ENCODE assay signal across 8 cellular contexts in the genomic region with DNA sequence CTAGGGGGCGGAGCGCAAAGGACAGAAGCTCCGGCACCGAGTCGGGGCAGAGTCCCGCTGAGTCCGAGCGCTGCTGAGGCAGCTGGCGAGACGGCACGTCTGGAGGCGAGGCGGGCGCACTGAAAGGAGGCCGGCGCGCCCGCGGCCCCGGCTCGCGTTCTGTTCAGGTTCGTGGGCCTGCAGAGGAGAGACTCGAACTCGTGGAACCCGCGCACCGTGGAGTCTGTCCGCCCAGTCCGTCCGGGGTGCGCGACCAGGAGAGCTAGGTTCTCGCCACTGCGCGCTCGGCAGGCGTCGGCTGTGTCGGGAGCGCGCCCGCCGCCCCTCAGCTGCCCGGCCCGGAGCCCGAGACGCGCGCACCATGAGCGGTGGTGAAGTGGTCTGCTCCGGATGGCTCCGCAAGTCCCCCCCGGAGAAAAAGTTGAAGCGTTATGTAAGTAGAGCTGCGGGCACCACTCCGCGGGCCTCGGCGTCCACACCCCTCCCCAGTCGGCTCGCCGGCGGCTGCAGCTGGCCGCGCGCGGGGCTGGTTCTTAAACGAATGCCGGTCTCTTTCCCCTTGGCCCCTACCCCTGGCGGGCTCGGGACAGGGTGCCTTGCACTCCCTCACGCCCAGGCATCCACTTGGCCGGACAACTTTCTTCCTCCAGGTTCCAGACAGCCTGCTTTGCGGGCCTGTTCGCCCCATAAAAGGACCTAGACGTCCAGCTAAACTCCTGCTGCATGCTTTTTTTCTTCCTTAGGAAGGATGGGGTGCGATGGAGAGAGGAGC. TPM values are rescaled to one million over a fixed set of nuclear protein-coding genes. Genes with fewer than 3 reads are reported as not detected.
A peak's percentile ranks its signal among the peaks of the same experiment; 100 is the strongest.
DNase-seq lines count a peak whose midpoint lies in the region; ATAC-seq and TF ChIP-seq lines count a peak whose summit lies in the region.

A gene (plus strand): TSS at position 49 of the 772 bp plus-strand sequence. CDS start 313 bp downstream, at position 362.

- peak; percentile 75 for ATAC-seq in activated CD4-positive, alpha-beta T cell treated with anti-CD3 and anti-CD28 coated beads for 36 hours
- peak; percentile 70 for ATAC-seq in GM21576 (IDR thresholded peaks at IDR 0.05; ENCODE audit: unreplicated experiment)
- ATAC-seq in right lobe of liver: peak; percentile 76 to 86 (median 80)

- CTCF ChIA-PET in activated CD4-positive, alpha-beta T cell treated with anti-CD3 and anti-CD28 coated beads for 36 hours (lab: Charles Lee): interaction anchor here (0.6 to 0.8 kb wide), 3 partner anchors 38 to 77 kb away, joined by 3 to 5 read pairs (median 3); no protein-coding TSS in a partner anchor

- WGBS in right lobe of liver (ENCODE audit: insufficient coverage, low coverage, low lambda C conversion rate, missing lambda C conversion rate): 0% methylated on average over 15 of the region's 78 CpGs

- peaks cover 36% of the 10 kb centered on the region for H3K27me3 Mint-ChIP-seq in activated CD4-positive, alpha-beta T cell treated with anti-CD3 and anti-CD28 coated beads for 36 hours
- H3K27me3 Mint-ChIP-seq in stimulated activated naive CD8-positive, alpha-beta T cell treated with anti-CD3 and anti-CD28 coated beads, Interleukin-15, Interleukin-2, amounts not matched to agents 100 ng/mL and 50 ng/mL, for 24 hours: peaks cover 42% of the 10 kb centered on the region

- H3K4me3 ChIP-seq in right lobe of liver: peak within 1 kb of the TSS; percentile 89 to 94 (median 90)

- TF ChIP-seq POLR2A in right lobe of liver (IDR thresholded peaks at IDR 0.05): peak; percentile 72

- H3K9me3 Mint-ChIP-seq in activated CD4-positive, alpha-beta T cell treated with anti-CD3 and anti-CD28 coated beads for 36 hours (ENCODE audit: low read depth): no peaks in the 10 kb centered on the region
- no peaks in the 10 kb centered on the region for H3K9me3 Mint-ChIP-seq in stimulated activated naive CD8-positive, alpha-beta T cell treated with anti-CD3 and anti-CD28 coated beads, Interleukin-15, Interleukin-2, amounts not matched to agents 100 ng/mL and 50 ng/mL, for 24 hours

- intact Hi-C loops in activated CD4-positive, alpha-beta T cell treated with anti-CD3 and anti-CD28 coated beads for 36 hours (cut with DNase I, micrococcal nuclease): loop anchor here (1.0 to 5.0 kb wide), 5 partner anchors 23 to 176 kb away; a partner anchor contains a TSS
- intact Hi-C loops in right lobe of liver (cut with DNase I): no loop called here

- peak within 1 kb of the TSS; percentile 91 to 95 (median 94) for H3K27ac ChIP-seq in right lobe of liver

- DNase-seq in activated CD4-positive, alpha-beta T cell treated with anti-CD3 and anti-CD28 coated beads for 36 hours: peak; percentile 64
- no peak for DNase-seq in activated CD4-positive, alpha-beta T cell treated with anti-CD3 and anti-CD28 coated beads for 4 hours
- DNase-seq in HuH-7 (ENCODE audit: low spot score) (peak; percentile 62), SW 1271 (lab: John Stamatoyannopoulos, UW) (peak; percentile 34 to 59), dermis blood vessel endothelial cell (peak; percentile 86), right lobe of liver (peak; percentile 87 to 92 (median 91))

- H3K4me3 Mint-ChIP-seq in activated CD4-positive, alpha-beta T cell treated with anti-CD3 and anti-CD28 coated beads for 36 hours: peak within 1 kb of the TSS; percentile 76
- peak within 1 kb of the TSS; percentile 85 for H3K4me3 Mint-ChIP-seq in stimulated activated naive CD8-positive, alpha-beta T cell treated with anti-CD3 and anti-CD28 coated beads, Interleukin-15, Interleukin-2, amounts not matched to agents 100 ng/mL and 50 ng/mL, for 24 hours

- H3K9me3 ChIP-seq in right lobe of liver: no peaks in the 10 kb centered on the region

- H3K27ac Mint-ChIP-seq in activated CD4-positive, alpha-beta T cell treated with anti-CD3 and anti-CD28 coated beads for 36 hours: no peak within 1 kb of the TSS
- H3K27ac Mint-ChIP-seq in stimulated activated naive CD8-positive, alpha-beta T cell treated with anti-CD3 and anti-CD28 coated beads, Interleukin-15, Interleukin-2, amounts not matched to agents 100 ng/mL and 50 ng/mL, for 24 hours: peak within 1 kb of the TSS; percentile 51

- POLR2A ChIA-PET in activated CD4-positive, alpha-beta T cell treated with anti-CD3 and anti-CD28 coated beads for 36 hours (lab: Charles Lee): no interaction called here

- peaks cover 0 to 7% (median 3%) of the 10 kb centered on the region in 4 donors for H3K4me1 ChIP-seq in right lobe of liver

- H3K36me3 ChIP-seq in right lobe of liver: no peaks in the 10 kb centered on the region

- H3K27me3 ChIP-seq in right lobe of liver: no peaks in the 10 kb centered on the region

- H3K36me3 Mint-ChIP-seq in activated CD4-positive, alpha-beta T cell treated with anti-CD3 and anti-CD28 coated beads for 36 hours (ENCODE audit: low read depth): no peaks in the 10 kb centered on the region
- no peaks in the 10 kb centered on the region for H3K36me3 Mint-ChIP-seq in stimulated activated naive CD8-positive, alpha-beta T cell treated with anti-CD3 and anti-CD28 coated beads, Interleukin-15, Interleukin-2, amounts not matched to agents 100 ng/mL and 50 ng/mL, for 24 hours (ENCODE audit: low read depth)

- TF ChIP-seq CTCF in right lobe of liver (IDR thresholded peaks at IDR 0.05): peak in 2 of 4 donors; percentile 10 to 20

- peaks cover 8% of the 10 kb centered on the region for H3K4me1 Mint-ChIP-seq in activated CD4-positive, alpha-beta T cell treated with anti-CD3 and anti-CD28 coated beads for 36 hours
- H3K4me1 Mint-ChIP-seq in stimulated activated naive CD8-positive, alpha-beta T cell treated with anti-CD3 and anti-CD28 coated beads, Interleukin-15, Interleukin-2, amounts not matched to agents 100 ng/mL and 50 ng/mL, for 24 hours (ENCODE audit: low read depth): peaks cover 6% of the 10 kb centered on the region

RNA-seq across cellular contexts. Expression of the gene that starts here (rescaled TPM):
- total RNA-seq in activated CD4-positive, alpha-beta T cell treated with anti-CD3 and anti-CD28 coated beads for 36 hours: under 1 TPM; 0.35 to 0.48 TPM
- total RNA-seq in dermis blood vessel endothelial cell (25.8 and 34.5 TPM in 2 replicates), right lobe of liver (10 to 100 TPM in 2 of 6 experiments, 1 to 10 TPM in 4; 7.0 to 13.0 (median 9.7) TPM)

Comparison
In these comparisons a context has a peak if more than half of its experiments do, and no peak if none do; other contexts are left out.
1. RNA of the gene that starts here (total RNA-seq): 25.8 to 34.5 TPM in dermis blood vessel endothelial cell and 7.0 to 13.0 TPM in right lobe of liver; 0.35 to 0.48 TPM in activated CD4-positive, alpha-beta T cell treated with anti-CD3 and anti-CD28 coated beads for 36 hours; every median in the first group is over 4 times any median in the second.
2. Peak in DNase-seq and ATAC-seq in activated CD4-positive, alpha-beta T cell treated with anti-CD3 and anti-CD28 coated beads for 36 hours; RNA of the gene not detected or under 1 TPM.
3. DNase-seq: peak in HuH-7 (single experiment), SW 1271 (2 of 2), dermis blood vessel endothelial cell (single experiment) and right lobe of liver (3 of 3); none in activated CD4-positive, alpha-beta T cell treated with anti-CD3 and anti-CD28 coated beads for 4 hours (0 of 2).
4. intact Hi-C loops: an anchor here in activated CD4-positive, alpha-beta T cell treated with anti-CD3 and anti-CD28 coated beads for 36 hours (1.0 to 5.0 kb wide); none called in right lobe of liver.
5. Peak in every context shown above with its lines, with median percentiles within 50 percentile points of each other: ATAC-seq.